ENCODE assay signal across 28 cellular contexts in genomic region chr15:89829161-89829560, GRCh38. TPM values are rescaled to one million over a fixed set of nuclear protein-coding genes. Genes with fewer than 3 reads are reported as not detected.
DNase-seq lines count a peak whose midpoint lies in the region; ATAC-seq and TF ChIP-seq lines count a peak whose summit lies in the region.
"Had no signal": no experiment of that assay in that cellular context is flagged by ENCODE, and none has a peak within 500 bp of the region (broad histone marks: within the 10 kb centered on the region; RNA-seq: fewer than 3 reads in every experiment).

No MANE protein-coding gene starts in this region.

- H3K27me3 Mint-ChIP-seq in activated naive CD8-positive, alpha-beta T cell treated with anti-CD3 and anti-CD28 coated beads, Interleukin-2, amount 10 ng/mL, durations not matched to agents 7 days and 5 days, result no peaks in the 10 kb centered on the region
- no peaks in the 10 kb centered on the region for H3K27me3 Mint-ChIP-seq in activated naive CD8-positive, alpha-beta T cell treated with anti-CD3 and anti-CD28 coated beads for 36 hours
- H3K27me3 Mint-ChIP-seq in nephron progenitor cell (ENCODE audit: low read depth, poor library complexity), result peaks cover 3% of the 10 kb centered on the region
- H3K27me3 Mint-ChIP-seq: CD4-positive, alpha-beta memory T cell had no signal

- H3K36me3 Mint-ChIP-seq in activated naive CD8-positive, alpha-beta T cell treated with anti-CD3 and anti-CD28 coated beads, Interleukin-2, amount 10 ng/mL, durations not matched to agents 7 days and 5 days, result peaks cover 3% of the 10 kb centered on the region
- H3K36me3 Mint-ChIP-seq in activated naive CD8-positive, alpha-beta T cell treated with anti-CD3 and anti-CD28 coated beads for 36 hours, result no peaks in the 10 kb centered on the region
- peaks cover 23% of the 10 kb centered on the region for H3K36me3 Mint-ChIP-seq in nephron progenitor cell (ENCODE audit: low read depth)

- no peak for TF ChIP-seq CTCF in breast epithelium (IDR thresholded peaks at IDR 0.05)
- TF ChIP-seq CTCF in nephron progenitor cell (IDR thresholded peaks at IDR 0.05), result no peak
- TF ChIP-seq CTCF in tibial artery (IDR thresholded peaks at IDR 0.05), result no peak
- TF ChIP-seq CTCF in uterus (IDR thresholded peaks at IDR 0.05), result no peak

- H3K4me1 ChIP-seq in breast epithelium (peaks cover 0 to 12% of the 10 kb centered on the region in 2 donors), tibial artery (peaks cover 0 to 23% (median 19%) of the 10 kb centered on the region in 4 donors), uterus (no peaks in the 10 kb centered on the region)

- POLR2A ChIA-PET in activated naive CD8-positive, alpha-beta T cell treated with anti-CD3 and anti-CD28 coated beads, Interleukin-2, amount 10 ng/mL, durations not matched to agents 7 days and 5 days (lab: Charles Lee), result no interaction called here

- H3K9me3 ChIP-seq in breast epithelium (no peaks in the 10 kb centered on the region), tibial artery (no peaks in the 10 kb centered on the region), uterus (no peaks in the 10 kb centered on the region)
- H3K9me3 ChIP-seq: ovary, SK-N-SH, spleen had no signal

- no peaks in the 10 kb centered on the region for H3K36me3 ChIP-seq in breast epithelium
- peaks cover 13 to 22% (median 14%) of the 10 kb centered on the region in 3 donors for H3K36me3 ChIP-seq in tibial artery
- no peaks in the 10 kb centered on the region for H3K36me3 ChIP-seq in uterus
- H3K36me3 ChIP-seq: ovary had no signal

- H3K4me3 ChIP-seq in breast epithelium (no peak overlapping the region), tibial artery (no peak overlapping the region), uterus (no peak overlapping the region)
- H3K4me3 ChIP-seq: coronary artery, GM12878, GM23338, ovary, spleen had no signal

- TF ChIP-seq POLR2A in breast epithelium (IDR thresholded peaks at IDR 0.05) (no peak), uterus (IDR thresholded peaks at IDR 0.05) (no peak)

- H3K4me3 Mint-ChIP-seq in activated naive CD8-positive, alpha-beta T cell treated with anti-CD3 and anti-CD28 coated beads, Interleukin-2, amount 10 ng/mL, durations not matched to agents 7 days and 5 days, result no peak overlapping the region
- no peak overlapping the region for H3K4me3 Mint-ChIP-seq in activated naive CD8-positive, alpha-beta T cell treated with anti-CD3 and anti-CD28 coated beads for 36 hours
- no peak overlapping the region for H3K4me3 Mint-ChIP-seq in nephron progenitor cell
- H3K4me3 Mint-ChIP-seq: activated CD4-positive, alpha-beta memory T cell treated with anti-CD3 and anti-CD28 coated beads for 36 hours; activated naive CD4-positive, alpha-beta T cell treated with anti-CD3 and anti-CD28 coated beads, Interleukin-2, amount 10 ng/mL, durations not matched to agents 7 days and 5 days; CD4-positive, alpha-beta memory T cell; GM23338; T-helper 1 cell treated with Interleukin-12 subunit alpha and Interleukin-12 subunit beta and Interleukin-4 antibody, amounts not matched to agents 30 μg/mL and 1 μg/mL, for 36 hours had no signal

- no peak for DNase-seq in activated naive CD8-positive, alpha-beta T cell treated with anti-CD3 and anti-CD28 coated beads, Interleukin-2, amount 10 ng/mL, durations not matched to agents 7 days and 5 days
- DNase-seq in activated naive CD8-positive, alpha-beta T cell treated with anti-CD3 and anti-CD28 coated beads for 36 hours, result no peak
- DNase-seq in breast epithelium (ENCODE audit: low spot score in 2 of 2) (no peak), nephron progenitor cell (no peak), tibial artery (no peak), HCEC 1CT (no peak), uterus (no peak), middle frontal gyrus (ENCODE audit: extremely low spot score, low spot score) (no peak)
- DNase-seq: activated CD4-positive, alpha-beta memory T cell treated with anti-CD3 and anti-CD28 coated beads for 36 hours; activated CD8-positive, alpha-beta memory T cell treated with anti-CD3 and anti-CD28 coated beads, Interleukin-2, amount 50 U/mL, for 4 hours; activated naive CD4-positive, alpha-beta T cell treated with anti-CD3 and anti-CD28 coated beads, Interleukin-2, amount 10 ng/mL, durations not matched to agents 7 days and 5 days; CD4-positive, alpha-beta memory T cell; hippocampal formation; left cardiac atrium; naive B cell; NCI-H2081 treated with DMSO at 0.1 percent for 48 hours; NCI-H345; RPMI8226; SK-N-SH; spleen had no signal

- H3K27ac ChIP-seq in breast epithelium (peak overlapping the region; percentile 79 to 90), tibial artery (peak overlapping the region; percentile 48 to 64), uterus (no peak overlapping the region)
- H3K27ac ChIP-seq: 22Rv1 had no signal

- intact Hi-C loops in breast epithelium (cut with DNase I; ENCODE audit: low total_unique reads) (no loop called here), tibial artery (cut with DNase I; ENCODE audit: low total_unique reads) (no loop called here), uterus (cut with DNase I; ENCODE audit: low total_unique reads) (no loop called here)

- ATAC-seq in activated naive CD8-positive, alpha-beta T cell treated with anti-CD3 and anti-CD28 coated beads, Interleukin-2, amount 10 ng/mL, durations not matched to agents 7 days and 5 days (ENCODE audit: low read depth), result no peak
- ATAC-seq: activated CD4-positive, CD25-positive, alpha-beta regulatory T cell treated with anti-CD3 and anti-CD28 coated beads, Interleukin-2, amount 50 U/mL, for 24 hours; GM12878 had no signal

- no peaks in the 10 kb centered on the region for H3K9me3 Mint-ChIP-seq in activated naive CD8-positive, alpha-beta T cell treated with anti-CD3 and anti-CD28 coated beads, Interleukin-2, amount 10 ng/mL, durations not matched to agents 7 days and 5 days
- no peaks in the 10 kb centered on the region for H3K9me3 Mint-ChIP-seq in activated naive CD8-positive, alpha-beta T cell treated with anti-CD3 and anti-CD28 coated beads for 36 hours
- H3K9me3 Mint-ChIP-seq in nephron progenitor cell, result no peaks in the 10 kb centered on the region
- H3K9me3 Mint-ChIP-seq: activated CD4-positive, alpha-beta memory T cell treated with anti-CD3 and anti-CD28 coated beads for 36 hours; activated naive CD4-positive, alpha-beta T cell treated with anti-CD3 and anti-CD28 coated beads, Interleukin-2, amount 10 ng/mL, durations not matched to agents 7 days and 5 days; CD4-positive, alpha-beta memory T cell; GM23338; naive B cell; T-helper 1 cell treated with Interleukin-12 subunit alpha and Interleukin-12 subunit beta and Interleukin-4 antibody, amounts not matched to agents 30 μg/mL and 1 μg/mL, for 36 hours had no signal

- H3K27ac Mint-ChIP-seq in activated naive CD8-positive, alpha-beta T cell treated with anti-CD3 and anti-CD28 coated beads, Interleukin-2, amount 10 ng/mL, durations not matched to agents 7 days and 5 days, result peak overlapping the region; percentile 35
- H3K27ac Mint-ChIP-seq in activated naive CD8-positive, alpha-beta T cell treated with anti-CD3 and anti-CD28 coated beads for 36 hours, result no peak overlapping the region
- H3K27ac Mint-ChIP-seq in nephron progenitor cell, result peak overlapping the region; percentile 97
- H3K27ac Mint-ChIP-seq: activated CD4-positive, alpha-beta memory T cell treated with anti-CD3 and anti-CD28 coated beads for 36 hours; activated naive CD4-positive, alpha-beta T cell treated with anti-CD3 and anti-CD28 coated beads, Interleukin-2, amount 10 ng/mL, durations not matched to agents 7 days and 5 days; GM23338; T-helper 1 cell treated with Interleukin-12 subunit alpha and Interleukin-12 subunit beta and Interleukin-4 antibody, amounts not matched to agents 30 μg/mL and 1 μg/mL, for 36 hours had no signal

- H3K4me1 Mint-ChIP-seq in activated naive CD8-positive, alpha-beta T cell treated with anti-CD3 and anti-CD28 coated beads, Interleukin-2, amount 10 ng/mL, durations not matched to agents 7 days and 5 days, result peaks cover 1% of the 10 kb centered on the region
- H3K4me1 Mint-ChIP-seq in activated naive CD8-positive, alpha-beta T cell treated with anti-CD3 and anti-CD28 coated beads for 36 hours, result no peaks in the 10 kb centered on the region
- H3K4me1 Mint-ChIP-seq in nephron progenitor cell, result peaks cover 40% of the 10 kb centered on the region
- H3K4me1 Mint-ChIP-seq: activated naive CD4-positive, alpha-beta T cell treated with anti-CD3 and anti-CD28 coated beads, Interleukin-2, amount 10 ng/mL, durations not matched to agents 7 days and 5 days had no signal

- H3K27me3 ChIP-seq in breast epithelium (no peaks in the 10 kb centered on the region), tibial artery (no peaks in the 10 kb centered on the region), uterus (no peaks in the 10 kb centered on the region)
- H3K27me3 ChIP-seq: ovary had no signal

RNA-seq across cellular contexts. Expression of gene ANPEP, which starts 14.5 kb away (rescaled TPM):
- 1 to 10 TPM; 2.7 to 3.0 TPM for total RNA-seq in activated naive CD8-positive, alpha-beta T cell treated with anti-CD3 and anti-CD28 coated beads, Interleukin-2, amount 10 ng/mL, durations not matched to agents 7 days and 5 days
- under 1 TPM in 1 of 2 experiments, not detected in 1; 0.27 TPM for total RNA-seq in activated naive CD8-positive, alpha-beta T cell treated with anti-CD3 and anti-CD28 coated beads for 36 hours
- 100 to 1,000 TPM in 2 of 3 donors, 10 to 100 TPM in 1; 26.5 to 129 (median 106) TPM for total RNA-seq in breast epithelium
- total RNA-seq in uterus, result 1 to 10 TPM in 3 of 4 donors, under 1 TPM in 1; 0.88 to 5.9 (median 2.2) TPM

RNA-seq across cellular contexts. Expression of gene MESP2, which starts 53.0 kb away (rescaled TPM):
- total RNA-seq in activated naive CD8-positive, alpha-beta T cell treated with anti-CD3 and anti-CD28 coated beads, Interleukin-2, amount 10 ng/mL, durations not matched to agents 7 days and 5 days, result not detected
- total RNA-seq in activated naive CD8-positive, alpha-beta T cell treated with anti-CD3 and anti-CD28 coated beads for 36 hours, result not detected
- total RNA-seq in breast epithelium (1 to 10 TPM in 1 of 3 donors, under 1 TPM in 1, not detected in 1; 0.64 to 2.3 TPM), uterus (under 1 TPM in 1 of 4 donors, not detected in 3; 0.21 TPM)
- total RNA-seq: activated CD4-positive, alpha-beta memory T cell treated with anti-CD3 and anti-CD28 coated beads for 36 hours; CD4-positive, alpha-beta memory T cell; GM12878; ovary; spleen; ureter had no signal

Comparison
In these comparisons a context has a peak if more than half of its experiments do, and no peak if none do; other contexts are left out.
1. H3K27ac ChIP-seq: peak in breast epithelium (2 of 2) and tibial artery (2 of 2); none in uterus (0 of 2).